Comparison of ENCODE assay signal across 23 cellular contexts in the genomic region with DNA sequence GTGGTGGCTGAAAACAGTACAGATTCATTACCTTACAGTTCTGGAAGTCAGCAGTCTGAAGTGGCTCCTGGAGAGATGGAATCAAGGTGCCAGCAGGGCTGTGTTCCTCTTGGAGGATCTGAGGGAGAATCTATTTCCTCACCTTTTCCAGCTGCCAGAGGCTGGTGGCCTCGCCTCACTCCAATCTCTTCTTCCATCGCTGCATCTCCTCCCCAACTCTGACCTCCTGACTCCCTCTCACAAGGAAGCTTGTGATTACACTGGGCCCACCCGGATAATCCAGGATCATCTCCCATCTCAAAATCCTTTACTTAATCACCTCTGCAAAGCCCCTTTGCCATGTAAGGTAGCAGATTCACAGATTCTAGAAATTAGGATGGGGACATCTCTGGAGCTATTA.
"Had no signal": no experiment of that assay in that cellular context is flagged by ENCODE, and none has a peak within 500 bp of the region (broad histone marks: within the 10 kb centered on the region; RNA-seq: fewer than 3 reads in every experiment).

No MANE protein-coding gene starts in this region.

- H3K27me3 ChIP-seq: left lung, pancreas, sigmoid colon, spleen, suprapubic skin, tibial artery, uterus had no signal

- DNase-seq: kidney; left colon; left lung; mammary epithelial cell; mesendoderm; naive thymus-derived CD4-positive, alpha-beta T cell; nucleus accumbens; retina; right cardiac atrium; sigmoid colon; small intestine; spleen; stimulated activated CD4-positive, alpha-beta T cell treated with anti-CD3 and anti-CD28 coated beads, Interleukin-4, amount 100 ng/mL, for 24 hours; stimulated activated naive CD4-positive, alpha-beta T cell; tibial artery; uterus had no signal

- H3K27ac ChIP-seq: left lung, lower lobe of right lung, pancreas, prostate gland, sigmoid colon, spleen, suprapubic skin, thoracic aorta, tibial artery, uterus had no signal

- ATAC-seq: left lung; lower lobe of right lung; naive thymus-derived CD4-positive, alpha-beta T cell; natural killer cell treated with Interleukin-12 subunit alpha and Interleukin-12 subunit beta and Interleukin-15 and Interleukin-18, amount 100 ng/mL, for 72 hours; pancreas; right cardiac atrium; stimulated activated effector memory CD8-positive, alpha-beta T cell treated with anti-CD3 and anti-CD28 coated beads, Interleukin-12 subunit alpha, Interleukin-12 subunit beta, amount 100 ng/mL, for 72 hours had no signal

- H3K4me1 ChIP-seq: pancreas, prostate gland, uterus had no signal

- H3K9me3 ChIP-seq: lower lobe of right lung, pancreas, prostate gland, suprapubic skin, uterus had no signal

- H3K4me3 ChIP-seq: left lung, lower lobe of right lung, pancreas, prostate gland, sigmoid colon, spleen, suprapubic skin, thoracic aorta, tibial artery, uterus had no signal

- H3K36me3 ChIP-seq: left lung, lower lobe of right lung, pancreas, prostate gland, sigmoid colon, spleen, suprapubic skin, thoracic aorta, tibial artery, uterus had no signal
